Comparison of ENCODE assay signal across 8 cellular contexts in the genomic region with DNA sequence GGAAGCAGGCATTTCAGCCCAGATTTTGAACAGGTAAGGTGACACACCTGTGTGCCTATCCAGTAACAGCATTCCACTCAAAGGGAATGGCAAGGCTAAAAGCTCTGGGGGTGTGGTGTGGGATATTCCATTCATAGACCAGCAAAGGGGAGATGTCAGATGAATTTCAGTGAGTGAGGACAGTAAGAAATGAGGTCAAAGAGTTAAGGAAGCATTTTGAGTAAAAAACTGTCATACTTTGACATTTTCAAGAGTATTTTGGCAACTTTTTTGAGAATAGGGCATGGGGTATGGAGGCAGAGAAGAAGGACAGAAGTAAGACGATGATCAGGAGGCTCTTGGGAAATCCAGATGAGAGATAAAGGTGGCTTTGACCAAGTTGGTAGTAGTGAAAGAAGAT. TPM values are rescaled to one million over a fixed set of nuclear protein-coding genes. Genes with fewer than 3 reads are reported as not detected.
"Had no signal": no experiment of that assay in that cellular context is flagged by ENCODE, and none has a peak within 500 bp of the region (broad histone marks: within the 10 kb centered on the region; RNA-seq: fewer than 3 reads in every experiment).

No MANE protein-coding gene starts in this region.

- H3K9ac ChIP-seq: KMS-11 had no signal

- H3K9me3 Mint-ChIP-seq: IgD-negative memory B cell had no signal

- DNase-seq: IMR-90, KBM-7, KG1 had no signal

- H3K27ac ChIP-seq: HL-60, KMS-11 had no signal

- H3K4me2 ChIP-seq: KMS-11 had no signal

- ATAC-seq: HepG2 had no signal

- FAIRE-seq: HepG2, HTR-8/SVneo had no signal

RNA-seq across cellular contexts. Expression of gene ELOVL7, which starts 2.2 kb away (rescaled TPM):
- polyA plus RNA-seq: IMR-90 had no signal
